ENCODE assay signal across 18 cellular contexts in genomic region chr2:188695953-188696352, GRCh38.
DNase-seq lines count a peak whose midpoint lies in the region; ATAC-seq, FAIRE-seq and TF ChIP-seq lines count a peak whose summit lies in the region.
"Had no signal": no experiment of that assay in that cellular context is flagged by ENCODE, and none has a peak within 500 bp of the region (broad histone marks: within the 10 kb centered on the region; RNA-seq: fewer than 3 reads in every experiment).

No MANE protein-coding gene starts in this region.

- H3K27ac Mint-ChIP-seq in H9, result peak overlapping the region in 1 of 3 experiments; percentile 30; a peak in 1 of 7 replicates
- H3K27ac Mint-ChIP-seq: progenitor cell of endocrine pancreas; stimulated activated naive CD8-positive, alpha-beta T cell treated with anti-CD3 and anti-CD28 coated beads, Interleukin-15, Interleukin-2, amounts not matched to agents 100 ng/mL and 50 ng/mL, for 24 hours had no signal

- H3K9me3 ChIP-seq in H9 (ENCODE audit: control insufficient read depth, low read depth, low read length), result no peaks in the 10 kb centered on the region

- H3T11ph ChIP-seq in H9 (ENCODE audit: low read length), result no peak overlapping the region

- no peak overlapping the region for H4K91ac ChIP-seq in H9 (ENCODE audit: insufficient read length, low read depth, low read length)

- no peak overlapping the region for H4K5ac ChIP-seq in H9 (ENCODE audit: insufficient read length, low read depth, low read length)

- no peak overlapping the region for H2BK12ac ChIP-seq in H9 (ENCODE audit: insufficient read length, low read depth, low read length)

- H2BK20ac ChIP-seq in H9 (ENCODE audit: low read depth, low read length, poor library complexity, severe bottlenecking), result no peak overlapping the region

- H4K8ac ChIP-seq in H9 (replicated peaks; ENCODE audit: insufficient read length, low read depth, low read length), result no peak overlapping the region

- no peaks in the 10 kb centered on the region for H3K79me1 ChIP-seq in H9 (ENCODE audit: insufficient read depth, low read depth, low read length, poor library complexity, severe bottlenecking)

- H4K20me1 ChIP-seq in KMS-11 (ENCODE audit: insufficient read depth) (no peaks in the 10 kb centered on the region), H9 (ENCODE audit: control insufficient read depth, insufficient read depth, insufficient read length) (no peaks in the 10 kb centered on the region)

- no CpG with 5 or more reads among the region's 3 CpGs for WGBS in H9 (ENCODE audit: extremely low coverage, insufficient read length, low lambda C conversion rate)

- no peaks in the 10 kb centered on the region for H3K36me3 Mint-ChIP-seq in H9 (ENCODE audit: insufficient read depth in 1 of 3, low read depth in 3 of 3)

- H2BK5ac ChIP-seq in H9 (ENCODE audit: insufficient read length, low read length), result no peak overlapping the region

- H3K36me3 ChIP-seq in KMS-11 (ENCODE audit: insufficient read depth), result no peaks in the 10 kb centered on the region
- no peaks in the 10 kb centered on the region for H3K36me3 ChIP-seq in bronchial epithelial cell (ENCODE audit: control insufficient read depth, insufficient read depth, low read length)

- H3K56ac ChIP-seq in H9 (ENCODE audit: insufficient read length, low read depth, low read length), result no peak overlapping the region

- H3K4ac ChIP-seq in H9 (ENCODE audit: low read depth, low read length), result no peak overlapping the region

- H3K4me1 Mint-ChIP-seq in H9, result peaks cover 17 to 22% of the 10 kb centered on the region in 2 experiments

- no peak overlapping the region for H3K4me3 Mint-ChIP-seq in H9
- H3K4me3 Mint-ChIP-seq: stimulated activated naive CD8-positive, alpha-beta T cell treated with anti-CD3 and anti-CD28 coated beads, Interleukin-15, Interleukin-2, amounts not matched to agents 100 ng/mL and 50 ng/mL, for 24 hours had no signal

- FAIRE-seq in bronchial epithelial cell (lab: Jason Lieb, UNC), result no peak
- FAIRE-seq: GM12878, GM19239 had no signal

- H2BK15ac ChIP-seq in H9 (ENCODE audit: low read depth, low read length), result no peak overlapping the region

- H3K9me3 Mint-ChIP-seq in H9, result peaks cover 0 to 5% of the 10 kb centered on the region in 2 experiments; a peak in 1 of 5 replicates

- 0 out of 2 replicates have a peak overlapping the region, but pooled peaks have one; percentile 0 for H3K27ac ChIP-seq in KMS-11
- no peak overlapping the region for H3K27ac ChIP-seq in H9 (ENCODE audit: insufficient read length, low read depth, low read length)
- H3K27ac ChIP-seq in coronary artery, result no peak overlapping the region
- H3K27ac ChIP-seq: dorsolateral prefrontal cortex had no signal

- H2AFZ ChIP-seq in KMS-11 (ENCODE audit: low read depth), result peak overlapping the region; percentile 21; the same call in 1 of the 2 replicates
- no peak overlapping the region for H2AFZ ChIP-seq in H9 (ENCODE audit: low read length)

- H3K79me2 ChIP-seq in KMS-11 (ENCODE audit: insufficient read depth, low read depth) (no peaks in the 10 kb centered on the region), H9 (ENCODE audit: insufficient read depth, low read length) (no peaks in the 10 kb centered on the region)

- no peak overlapping the region for H2AK5ac ChIP-seq in H9 (ENCODE audit: insufficient read length, low read length)

- H3K18ac ChIP-seq in H9 (ENCODE audit: insufficient read length, low read depth, low read length), result no peak overlapping the region

- H3K27me3 Mint-ChIP-seq in H9 (ENCODE audit: low read depth), result no peaks in the 10 kb centered on the region; the same call in 1 of the 2 replicates
- H3K27me3 Mint-ChIP-seq: progenitor cell of endocrine pancreas; stimulated activated naive CD8-positive, alpha-beta T cell treated with anti-CD3 and anti-CD28 coated beads, Interleukin-15, Interleukin-2, amounts not matched to agents 100 ng/mL and 50 ng/mL, for 24 hours had no signal

- H3K27me3 ChIP-seq in KMS-11 (ENCODE audit: insufficient read depth, low read depth) (no peaks in the 10 kb centered on the region), bronchial epithelial cell (ENCODE audit: control insufficient read depth, insufficient read depth, low read length) (no peaks in the 10 kb centered on the region), H9 (ENCODE audit: insufficient read depth, low read length) (no peaks in the 10 kb centered on the region)

- peak overlapping the region; percentile 66 for H3K4me2 ChIP-seq in KMS-11
- no peak overlapping the region for H3K4me2 ChIP-seq in H9 (ENCODE audit: insufficient read depth, insufficient read length, low read length)

- ATAC-seq in HG03135 (IDR thresholded peaks at IDR 0.05; ENCODE audit: unreplicated experiment), result no peak
- ATAC-seq: GM12878 had no signal

- H3K4me3 ChIP-seq in AG10803 (ENCODE audit: low read length) (no peak overlapping the region), KMS-11 (IDR thresholded peaks at IDR 0.05; ENCODE audit: insufficient read depth, low read depth, low read length) (no peak overlapping the region), bronchial epithelial cell (ENCODE audit: low read depth, low read length) (no peak overlapping the region), coronary artery (no peak overlapping the region)
- H3K4me3 ChIP-seq: dorsolateral prefrontal cortex, GM12878 had no signal

- no peak for TF ChIP-seq CTCF in AG10803 (conservative IDR thresholded peaks at IDR 0.05; ENCODE audit: low read length)
- TF ChIP-seq CTCF in KMS-11 (conservative IDR thresholded peaks at IDR 0.05; ENCODE audit: low read depth, low read length), result no peak
- TF ChIP-seq CTCF in bronchial epithelial cell (IDR thresholded peaks at IDR 0.05; ENCODE audit: insufficient read depth, low read length, severe bottlenecking), result no peak
- no peak for TF ChIP-seq CTCF in H9 (conservative IDR thresholded peaks at IDR 0.05)
- no peak for TF ChIP-seq CTCF in coronary artery (IDR thresholded peaks at IDR 0.05)

- H3K4me1 ChIP-seq in KMS-11 (ENCODE audit: low read depth, poor library complexity, severe bottlenecking) (peaks cover 21% of the 10 kb centered on the region), H9 (ENCODE audit: insufficient read depth, low read length) (peaks cover 4% of the 10 kb centered on the region; the same call in 1 of the 2 replicates)

- no peak overlapping the region for H3K14ac ChIP-seq in H9 (ENCODE audit: insufficient read depth, low read length)

- H3K23ac ChIP-seq in H9 (ENCODE audit: insufficient read length, low read depth, low read length), result no peak overlapping the region

- H2BK120ac ChIP-seq in H9 (ENCODE audit: low read depth, low read length, poor library complexity, severe bottlenecking), result no peak overlapping the region

- no peak overlapping the region for H3K9ac ChIP-seq in KMS-11
- no peak overlapping the region for H3K9ac ChIP-seq in H9 (ENCODE audit: extremely low read depth, insufficient read length, low read length)

- DNase-seq in AG10803 (ENCODE audit: low read depth) (peak; percentile 81), bronchial epithelial cell (ENCODE audit: low read depth) (peak; percentile 39), myocyte (ENCODE audit: low read depth) (peak; percentile 74), H9 (no peak), ureter (ENCODE audit: low spot score) (no peak), coronary artery (ENCODE audit: low spot score) (no peak)
- DNase-seq: activated CD4-positive, alpha-beta T cell treated with anti-CD3 and anti-CD28 coated beads, Interleukin-2, amount 50 U/mL, for 48 hours; activated gamma-delta T cell treated with Interleukin-2 at 50 U/mL for 16 hours; dorsolateral prefrontal cortex; H7; NCI-H2171 treated with DMSO at 0.1 percent for 48 hours; stimulated activated CD4-positive, alpha-beta T cell treated with anti-CD3 and anti-CD28 coated beads, Interleukin-4, amount 100 ng/mL, for 1 hour had no signal

- H3K23me2 ChIP-seq in H9 (ENCODE audit: insufficient read length, low read depth, low read length, poor library complexity, severe bottlenecking), result no peaks in the 10 kb centered on the region

Comparison
In these comparisons a context has a peak if more than half of its experiments do, and no peak if none do; other contexts are left out.
1. DNase-seq: peak in AG10803 (single experiment), bronchial epithelial cell (single experiment) and myocyte (single experiment); none in H9 (single experiment), ureter (single experiment) and coronary artery (single experiment).